Comparison of ENCODE assay signal across 14 cellular contexts in genomic region chr4:86848732-86849617, GRCh38. TPM values are rescaled to one million over a fixed set of nuclear protein-coding genes. Genes with fewer than 3 reads are reported as not detected.
DNase-seq lines count a peak whose midpoint lies in the region; ATAC-seq, FAIRE-seq and TF ChIP-seq lines count a peak whose summit lies in the region.
"Had no signal": no experiment of that assay in that cellular context is flagged by ENCODE, and none has a peak within 500 bp of the region (broad histone marks: within the 10 kb centered on the region; RNA-seq: fewer than 3 reads in every experiment).

A gene with protein sequence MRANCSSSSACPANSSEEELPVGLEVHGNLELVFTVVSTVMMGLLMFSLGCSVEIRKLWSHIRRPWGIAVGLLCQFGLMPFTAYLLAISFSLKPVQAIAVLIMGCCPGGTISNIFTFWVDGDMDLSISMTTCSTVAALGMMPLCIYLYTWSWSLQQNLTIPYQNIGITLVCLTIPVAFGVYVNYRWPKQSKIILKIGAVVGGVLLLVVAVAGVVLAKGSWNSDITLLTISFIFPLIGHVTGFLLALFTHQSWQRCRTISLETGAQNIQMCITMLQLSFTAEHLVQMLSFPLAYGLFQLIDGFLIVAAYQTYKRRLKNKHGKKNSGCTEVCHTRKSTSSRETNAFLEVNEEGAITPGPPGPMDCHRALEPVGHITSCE (minus strand): TSS chr4:86849384. CDS start chr4:86849115, 269 bp downstream.

- H3K9me3 ChIP-seq in heart right ventricle = no peaks in the 10 kb centered on the region
- no peaks in the 10 kb centered on the region for H3K9me3 ChIP-seq in gastrocnemius medialis
- H3K9me3 ChIP-seq: transverse colon had no signal

- H3K4me1 ChIP-seq in heart right ventricle (peaks cover 0 to 44% (median 15%) of the 10 kb centered on the region in 9 donors), gastrocnemius medialis (no peaks in the 10 kb centered on the region)
- H3K4me1 ChIP-seq: transverse colon had no signal

- WGBS in heart right ventricle, 2 donors = 59 to 63% methylated on average over 11 of the region's 11 CpGs

- DNase-seq in EH (ENCODE audit: low read depth) = peak; percentile 26
- no peak for DNase-seq in bronchial epithelial cell (ENCODE audit: low read depth)
- DNase-seq in heart right ventricle = peak in 1 of 2 donors; percentile 39
- DNase-seq in gastrocnemius medialis = peak; percentile 10 to 30
- no peak for DNase-seq in DMS114 treated with DMSO at 0.1 percent for 48 hours (lab: John Stamatoyannopoulos, UW; ENCODE audit: unreplicated experiment)
- no peak for DNase-seq in NCI-H146 (lab: John Stamatoyannopoulos, UW)
- no peak for DNase-seq in left lobe of liver (ENCODE audit: low spot score)
- DNase-seq in glomerular visceral epithelial cell (ENCODE audit: extremely low spot score) = no peak
- DNase-seq: H7, natural killer cell, NCI-H2107, transverse colon had no signal

- ATAC-seq in heart right ventricle = peak in 7 of 8 donors; percentile 62 to 85 (median 78)
- ATAC-seq in gastrocnemius medialis = peak; percentile 67 to 73
- ATAC-seq in left lobe of liver = no peak
- ATAC-seq: natural killer cell, WTC11 had no signal

- FAIRE-seq in bronchial epithelial cell (lab: Jason Lieb, UNC) = no peak

- TF ChIP-seq CTCF in bronchial epithelial cell (IDR thresholded peaks at IDR 0.05; ENCODE audit: insufficient read depth, low read length, severe bottlenecking) (no peak), heart right ventricle (IDR thresholded peaks at IDR 0.05) (no peak), gastrocnemius medialis (IDR thresholded peaks at IDR 0.05 in 4 of 5, conservative IDR thresholded peaks at IDR 0.05 in 1 of 5) (no peak)

- no peaks in the 10 kb centered on the region for H3K36me3 ChIP-seq in bronchial epithelial cell (ENCODE audit: control insufficient read depth, insufficient read depth, low read length)
- H3K36me3 ChIP-seq in heart right ventricle = no peaks in the 10 kb centered on the region
- no peaks in the 10 kb centered on the region for H3K36me3 ChIP-seq in gastrocnemius medialis
- H3K36me3 ChIP-seq: transverse colon had no signal

- no peaks in the 10 kb centered on the region for H3K27me3 ChIP-seq in bronchial epithelial cell (ENCODE audit: control insufficient read depth, insufficient read depth, low read length)
- H3K27me3 ChIP-seq in heart right ventricle = no peaks in the 10 kb centered on the region
- no peaks in the 10 kb centered on the region for H3K27me3 ChIP-seq in gastrocnemius medialis
- H3K27me3 ChIP-seq: transverse colon had no signal

- intact Hi-C loops in heart right ventricle (cut with DNase I) (loop anchor here in 1 of 10 donors (5.0 kb wide), 1 partner anchor 43 kb away; the partner anchor contains the start of gene C4orf36), gastrocnemius medialis (cut with DNase I; ENCODE audit: low total_unique reads) (no loop called here)

- in situ Hi-C loops in gastrocnemius medialis (cut with MboI; ENCODE audit: low sequenced_read_pairs in 4 of 4) = no loop called here

- TF ChIP-seq POLR2A in gastrocnemius medialis (IDR thresholded peaks at IDR 0.05) = peak in 1 of 2 donors; percentile 35

- no peak within 1 kb of the TSS for H3K4me3 ChIP-seq in bronchial epithelial cell (ENCODE audit: low read depth, low read length)
- H3K4me3 ChIP-seq in heart right ventricle = peak within 1 kb of the TSS in 4 of 10 donors; percentile 17 to 33 (median 24)
- peak within 1 kb of the TSS; percentile 40 to 51 (median 46) for H3K4me3 ChIP-seq in gastrocnemius medialis
- H3K4me3 ChIP-seq: transverse colon had no signal

- H3K27ac ChIP-seq in heart right ventricle (peak within 1 kb of the TSS in 8 of 10 donors; percentile 35 to 66 (median 45)), gastrocnemius medialis (peak within 1 kb of the TSS; percentile 45 to 67 (median 66))
- H3K27ac ChIP-seq: transverse colon had no signal

RNA-seq across cellular contexts. Expression of the gene that starts here (rescaled TPM):
- total RNA-seq in bronchial epithelial cell (10.9 and 12.1 TPM in 2 replicates), heart right ventricle (under 1 TPM in 9 of 10 donors, not detected in 1; 0.22 to 0.90 (median 0.55) TPM), gastrocnemius medialis (1 to 10 TPM; 1.4 to 4.6 (median 1.7) TPM), left lobe of liver (0.20 TPM)
- under 1 TPM in 1 of 2 donors, not detected in 1; 0.23 TPM for polyA plus RNA-seq in heart right ventricle
- total RNA-seq: H7, natural killer cell, OCI-LY7, WTC11 had no signal

Comparison
In these comparisons a context has a peak if more than half of its experiments do, and no peak if none do; other contexts are left out.
1. Peak in ATAC-seq and H3K27ac ChIP-seq in heart right ventricle; RNA of the gene not detected or under 1 TPM.
2. DNase-seq: peak in EH (single experiment) and gastrocnemius medialis (2 of 2); none in bronchial epithelial cell (single experiment), DMS114 treated with DMSO at 0.1 percent for 48 hours (single experiment), NCI-H146 (single experiment), left lobe of liver (single experiment) and glomerular visceral epithelial cell (single experiment).